Comparison of ENCODE assay signal across 1 cellular context in the genomic region with DNA sequence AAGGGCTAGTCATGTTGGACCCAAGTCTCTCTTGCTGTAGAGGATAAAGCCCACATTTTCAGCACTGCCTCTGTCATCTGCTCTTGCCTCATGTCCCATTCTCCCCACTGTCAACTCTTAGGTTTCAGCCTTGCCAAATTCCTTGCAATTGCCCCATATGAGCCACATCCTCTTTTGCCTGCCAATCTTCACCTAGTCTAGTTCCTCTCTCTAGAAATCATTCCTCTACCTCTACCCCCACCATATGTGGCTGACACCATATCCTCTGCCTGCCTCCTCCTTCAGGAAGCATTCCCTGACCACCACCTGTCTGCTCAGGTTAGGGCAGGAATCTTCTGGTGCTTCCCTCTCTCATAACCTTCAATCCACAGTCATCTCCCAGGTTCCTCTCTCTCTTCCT.
TF ChIP-seq lines count a peak whose summit lies in the region.

No MANE protein-coding gene starts in this region.

TF ChIP-seq in WTC11, 78 proteins besides CTCF, POLR2A, EP300 and RAD21 (continued from another document):
- no peak for TF ChIP-seq ZNF281 (CRISPR knock-in tag; IDR thresholded peaks at IDR 0.05)
